ENCODE assay signal across 8 cellular contexts in genomic region chr15:35546581-35547381, GRCh38. TPM values are rescaled to one million over a fixed set of nuclear protein-coding genes. Genes with fewer than 3 reads are reported as not detected.
DNase-seq lines count a peak whose midpoint lies in the region; ATAC-seq, FAIRE-seq and TF ChIP-seq lines count a peak whose summit lies in the region.

No MANE protein-coding gene starts in this region.

- TF ChIP-seq CTCF in astrocyte of the spinal cord (IDR thresholded peaks at IDR 0.05; ENCODE audit: low read depth, low read length): no peak
- TF ChIP-seq CTCF in right lobe of liver (IDR thresholded peaks at IDR 0.05): no peak
- no peak for TF ChIP-seq CTCF in tibial artery (IDR thresholded peaks at IDR 0.05)
- TF ChIP-seq CTCF in D721Med (IDR thresholded peaks at IDR 0.05; ENCODE audit: insufficient read depth, missing control alignments): no peak

- peak; percentile 21 for ATAC-seq in GM19023 (IDR thresholded peaks at IDR 0.05; ENCODE audit: unreplicated experiment)
- peak; percentile 27 for ATAC-seq in HG03354 (IDR thresholded peaks at IDR 0.05; ENCODE audit: poor library complexity, severe bottlenecking, unreplicated experiment)
- peak in 3 of 4 donors; percentile 4 to 31 (median 9) for ATAC-seq in right lobe of liver
- ATAC-seq in GM18505 (IDR thresholded peaks at IDR 0.05; ENCODE audit: unreplicated experiment): no peak

- no peak for TF ChIP-seq POLR2A in right lobe of liver (IDR thresholded peaks at IDR 0.05)
- TF ChIP-seq POLR2A in GM18505 (IDR thresholded peaks at IDR 0.05; ENCODE audit: borderline replicate concordance, extremely low read depth, insufficient read depth, insufficient read length): no peak

- 61% methylated on average over 11 of the region's 11 CpGs for WGBS in right lobe of liver (ENCODE audit: insufficient coverage, low coverage, low lambda C conversion rate, missing lambda C conversion rate)

- H3K4me1 ChIP-seq in right lobe of liver (peaks cover 0 to 5% (median 0%) of the 10 kb centered on the region in 4 donors), tibial artery (peaks cover 0 to 25% (median 14%) of the 10 kb centered on the region in 4 donors)

- no peak for FAIRE-seq in D721Med (lab: Jason Lieb, UNC)

- peak overlapping the region; percentile 97 to 100 (median 98) for H3K27ac ChIP-seq in right lobe of liver
- peak overlapping the region; percentile 95 to 98 for H3K27ac ChIP-seq in tibial artery

- in situ Hi-C loops in astrocyte of the spinal cord (cut with HindIII; ENCODE audit: low sequenced_read_pairs): no loop called here

- H3K9me3 ChIP-seq in right lobe of liver (no peaks in the 10 kb centered on the region), tibial artery (no peaks in the 10 kb centered on the region)

- no peaks in the 10 kb centered on the region for H3K27me3 ChIP-seq in right lobe of liver
- no peaks in the 10 kb centered on the region for H3K27me3 ChIP-seq in tibial artery

- H3K36me3 ChIP-seq in right lobe of liver: no peaks in the 10 kb centered on the region
- no peaks in the 10 kb centered on the region for H3K36me3 ChIP-seq in tibial artery

- intact Hi-C loops in right lobe of liver (cut with DNase I): no loop called here
- intact Hi-C loops in tibial artery (cut with DNase I; ENCODE audit: low total_unique reads): loop anchor here (5.0 kb wide), 1 partner anchor 71 kb away; no protein-coding TSS in a partner anchor

- H3K4me3 ChIP-seq in astrocyte of the spinal cord (ENCODE audit: low read depth, low read length) (peak overlapping the region; percentile 70), right lobe of liver (peak overlapping the region; percentile 72 to 80 (median 72)), tibial artery (peak overlapping the region; percentile 70 to 71)

- DNase-seq in astrocyte of the spinal cord (ENCODE audit: low read depth, low spot score) (no peak), right lobe of liver (no peak), tibial artery (no peak), D721Med (ENCODE audit: insufficient read length, low spot score) (no peak)
- no peak for DNase-seq in activated CD8-positive, alpha-beta memory T cell treated with anti-CD3 and anti-CD28 coated beads, Interleukin-2, amount 50 U/mL, for 48 hours

RNA-seq across cellular contexts. Expression of gene DPH6, which starts 0.8 kb away (rescaled TPM):
- 10 to 100 TPM in 1 of 6 experiments, 1 to 10 TPM in 5; 5.5 to 12.8 (median 6.9) TPM for total RNA-seq in right lobe of liver
